In the genomic region with DNA sequence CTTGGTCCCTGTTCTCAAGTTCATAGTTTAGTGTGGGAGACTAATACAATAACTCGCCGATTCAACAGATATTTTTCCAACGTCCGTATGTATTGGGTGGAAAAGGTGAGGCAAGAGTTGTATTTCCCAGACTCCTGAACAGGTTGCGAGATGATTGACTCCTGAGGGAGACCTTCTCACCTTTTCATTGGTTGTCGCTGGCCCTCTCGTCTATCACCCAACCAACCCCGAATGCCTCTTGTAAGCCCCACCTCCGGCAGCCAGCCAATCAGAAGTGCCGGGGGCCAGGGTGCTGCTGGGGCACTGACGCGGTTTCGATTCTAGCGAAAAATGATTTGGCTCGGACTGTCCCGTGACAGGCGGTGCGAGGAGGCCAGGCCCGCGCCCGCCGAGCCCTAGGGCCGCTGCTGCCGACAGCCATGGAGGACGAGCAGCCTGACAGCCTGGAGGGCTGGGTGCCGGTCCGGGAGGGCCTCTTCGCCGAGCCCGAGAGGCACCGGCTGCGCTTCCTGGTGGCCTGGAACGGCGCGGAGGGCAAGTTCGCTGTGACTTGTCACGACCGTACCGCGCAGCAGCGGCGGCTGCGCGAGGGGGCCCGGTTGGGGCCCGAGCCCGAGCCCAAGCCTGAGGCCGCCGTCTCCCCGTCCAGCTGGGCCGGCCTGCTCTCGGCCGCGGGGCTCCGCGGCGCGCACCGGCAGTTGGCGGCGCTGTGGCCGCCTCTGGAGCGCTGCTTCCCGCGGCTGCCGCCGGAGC, we compare ENCODE assay signal across 1 cellular context.
TF ChIP-seq lines count a peak whose summit lies in the region.

A gene with protein sequence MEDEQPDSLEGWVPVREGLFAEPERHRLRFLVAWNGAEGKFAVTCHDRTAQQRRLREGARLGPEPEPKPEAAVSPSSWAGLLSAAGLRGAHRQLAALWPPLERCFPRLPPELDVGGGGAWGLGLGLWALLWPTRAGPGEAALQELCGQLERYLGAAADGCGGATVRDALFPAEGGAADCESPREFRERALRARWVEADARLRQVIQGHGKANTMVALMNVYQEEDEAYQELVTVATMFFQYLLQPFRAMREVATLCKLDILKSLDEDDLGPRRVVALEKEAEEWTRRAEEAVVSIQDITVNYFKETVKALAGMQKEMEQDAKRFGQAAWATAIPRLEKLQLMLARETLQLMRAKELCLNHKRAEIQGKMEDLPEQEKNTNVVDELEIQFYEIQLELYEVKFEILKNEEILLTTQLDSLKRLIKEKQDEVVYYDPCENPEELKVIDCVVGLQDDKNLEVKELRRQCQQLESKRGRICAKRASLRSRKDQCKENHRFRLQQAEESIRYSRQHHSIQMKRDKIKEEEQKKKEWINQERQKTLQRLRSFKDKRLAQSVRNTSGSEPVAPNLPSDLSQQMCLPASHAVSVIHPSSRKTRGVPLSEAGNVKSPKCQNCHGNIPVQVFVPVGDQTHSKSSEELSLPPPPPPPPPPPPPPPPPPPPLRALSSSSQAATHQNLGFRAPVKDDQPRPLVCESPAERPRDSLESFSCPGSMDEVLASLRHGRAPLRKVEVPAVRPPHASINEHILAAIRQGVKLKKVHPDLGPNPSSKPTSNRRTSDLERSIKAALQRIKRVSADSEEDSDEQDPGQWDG (plus strand): TSS at position 321 of the 753 bp plus-strand sequence. CDS start 99 bp downstream, at position 420.

TF ChIP-seq in K562, 482 proteins besides CTCF, POLR2A, EP300 and RAD21 (continued from another document and continues in another):
- TF ChIP-seq, protein P1, sequence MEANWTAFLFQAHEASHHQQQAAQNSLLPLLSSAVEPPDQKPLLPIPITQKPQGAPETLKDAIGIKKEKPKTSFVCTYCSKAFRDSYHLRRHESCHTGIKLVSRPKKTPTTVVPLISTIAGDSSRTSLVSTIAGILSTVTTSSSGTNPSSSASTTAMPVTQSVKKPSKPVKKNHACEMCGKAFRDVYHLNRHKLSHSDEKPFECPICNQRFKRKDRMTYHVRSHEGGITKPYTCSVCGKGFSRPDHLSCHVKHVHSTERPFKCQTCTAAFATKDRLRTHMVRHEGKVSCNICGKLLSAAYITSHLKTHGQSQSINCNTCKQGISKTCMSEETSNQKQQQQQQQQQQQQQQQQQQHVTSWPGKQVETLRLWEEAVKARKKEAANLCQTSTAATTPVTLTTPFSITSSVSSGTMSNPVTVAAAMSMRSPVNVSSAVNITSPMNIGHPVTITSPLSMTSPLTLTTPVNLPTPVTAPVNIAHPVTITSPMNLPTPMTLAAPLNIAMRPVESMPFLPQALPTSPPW (CRISPR knock-in tag; IDR thresholded peaks at IDR 0.05) = no peak
- TF ChIP-seq, protein P2, sequence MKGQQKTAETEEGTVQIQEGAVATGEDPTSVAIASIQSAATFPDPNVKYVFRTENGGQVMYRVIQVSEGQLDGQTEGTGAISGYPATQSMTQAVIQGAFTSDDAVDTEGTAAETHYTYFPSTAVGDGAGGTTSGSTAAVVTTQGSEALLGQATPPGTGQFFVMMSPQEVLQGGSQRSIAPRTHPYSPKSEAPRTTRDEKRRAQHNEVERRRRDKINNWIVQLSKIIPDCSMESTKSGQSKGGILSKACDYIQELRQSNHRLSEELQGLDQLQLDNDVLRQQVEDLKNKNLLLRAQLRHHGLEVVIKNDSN (CRISPR knock-in tag; IDR thresholded peaks at IDR 0.05) = peak; percentile 65
- TF ChIP-seq DNMT1 (IDR thresholded peaks at IDR 0.05) = no peak
- peak in 1 of 2 experiments; percentile 88; a peak in 2 of 4 replicates for TF ChIP-seq RCOR1 (IDR thresholded peaks at IDR 0.05; ENCODE audit: borderline replicate concordance in 1 of 2, low read depth in 2 of 2, low read length in 2 of 2)
- TF ChIP-seq ZNF41 (CRISPR knock-in tag; conservative IDR thresholded peaks at IDR 0.05) = no peak
- TF ChIP-seq, protein P3, sequence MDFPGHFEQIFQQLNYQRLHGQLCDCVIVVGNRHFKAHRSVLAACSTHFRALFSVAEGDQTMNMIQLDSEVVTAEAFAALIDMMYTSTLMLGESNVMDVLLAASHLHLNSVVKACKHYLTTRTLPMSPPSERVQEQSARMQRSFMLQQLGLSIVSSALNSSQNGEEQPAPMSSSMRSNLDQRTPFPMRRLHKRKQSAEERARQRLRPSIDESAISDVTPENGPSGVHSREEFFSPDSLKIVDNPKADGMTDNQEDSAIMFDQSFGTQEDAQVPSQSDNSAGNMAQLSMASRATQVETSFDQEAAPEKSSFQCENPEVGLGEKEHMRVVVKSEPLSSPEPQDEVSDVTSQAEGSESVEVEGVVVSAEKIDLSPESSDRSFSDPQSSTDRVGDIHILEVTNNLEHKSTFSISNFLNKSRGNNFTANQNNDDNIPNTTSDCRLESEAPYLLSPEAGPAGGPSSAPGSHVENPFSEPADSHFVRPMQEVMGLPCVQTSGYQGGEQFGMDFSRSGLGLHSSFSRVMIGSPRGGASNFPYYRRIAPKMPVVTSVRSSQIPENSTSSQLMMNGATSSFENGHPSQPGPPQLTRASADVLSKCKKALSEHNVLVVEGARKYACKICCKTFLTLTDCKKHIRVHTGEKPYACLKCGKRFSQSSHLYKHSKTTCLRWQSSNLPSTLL (IDR thresholded peaks at IDR 0.05) = no peak
- TF ChIP-seq, protein P4, sequence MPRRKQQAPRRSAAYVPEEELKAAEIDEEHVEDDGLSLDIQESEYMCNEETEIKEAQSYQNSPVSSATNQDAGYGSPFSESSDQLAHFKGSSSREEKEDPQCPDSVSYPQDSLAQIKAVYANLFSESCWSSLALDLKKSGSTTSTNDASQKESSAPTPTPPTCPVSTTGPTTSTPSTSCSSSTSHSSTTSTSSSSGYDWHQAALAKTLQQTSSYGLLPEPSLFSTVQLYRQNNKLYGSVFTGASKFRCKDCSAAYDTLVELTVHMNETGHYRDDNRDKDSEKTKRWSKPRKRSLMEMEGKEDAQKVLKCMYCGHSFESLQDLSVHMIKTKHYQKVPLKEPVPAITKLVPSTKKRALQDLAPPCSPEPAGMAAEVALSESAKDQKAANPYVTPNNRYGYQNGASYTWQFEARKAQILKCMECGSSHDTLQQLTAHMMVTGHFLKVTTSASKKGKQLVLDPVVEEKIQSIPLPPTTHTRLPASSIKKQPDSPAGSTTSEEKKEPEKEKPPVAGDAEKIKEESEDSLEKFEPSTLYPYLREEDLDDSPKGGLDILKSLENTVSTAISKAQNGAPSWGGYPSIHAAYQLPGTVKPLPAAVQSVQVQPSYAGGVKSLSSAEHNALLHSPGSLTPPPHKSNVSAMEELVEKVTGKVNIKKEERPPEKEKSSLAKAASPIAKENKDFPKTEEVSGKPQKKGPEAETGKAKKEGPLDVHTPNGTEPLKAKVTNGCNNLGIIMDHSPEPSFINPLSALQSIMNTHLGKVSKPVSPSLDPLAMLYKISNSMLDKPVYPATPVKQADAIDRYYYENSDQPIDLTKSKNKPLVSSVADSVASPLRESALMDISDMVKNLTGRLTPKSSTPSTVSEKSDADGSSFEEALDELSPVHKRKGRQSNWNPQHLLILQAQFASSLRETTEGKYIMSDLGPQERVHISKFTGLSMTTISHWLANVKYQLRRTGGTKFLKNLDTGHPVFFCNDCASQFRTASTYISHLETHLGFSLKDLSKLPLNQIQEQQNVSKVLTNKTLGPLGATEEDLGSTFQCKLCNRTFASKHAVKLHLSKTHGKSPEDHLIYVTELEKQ (CRISPR knock-in tag; IDR thresholded peaks at IDR 0.05) = no peak
- peak; percentile 93 for TF ChIP-seq POLR2G (IDR thresholded peaks at IDR 0.05; ENCODE audit: low read depth, low read length)
- peak in 2 of 3 experiments; percentile 41 to 63 for TF ChIP-seq YY1 (IDR thresholded peaks at IDR 0.05; ENCODE audit: borderline replicate concordance in 1 of 3, control insufficient read depth in 1 of 3, extremely low read depth in 1 of 3, insufficient read depth in 3 of 3, insufficient read length in 1 of 3, insufficient replicate concordance in 2 of 3, low read depth in 1 of 3, low read length in 2 of 3)
- TF ChIP-seq ZFP30 (CRISPR knock-in tag; IDR thresholded peaks at IDR 0.05; ENCODE audit: borderline replicate concordance) = no peak
- TF ChIP-seq, protein P5, sequence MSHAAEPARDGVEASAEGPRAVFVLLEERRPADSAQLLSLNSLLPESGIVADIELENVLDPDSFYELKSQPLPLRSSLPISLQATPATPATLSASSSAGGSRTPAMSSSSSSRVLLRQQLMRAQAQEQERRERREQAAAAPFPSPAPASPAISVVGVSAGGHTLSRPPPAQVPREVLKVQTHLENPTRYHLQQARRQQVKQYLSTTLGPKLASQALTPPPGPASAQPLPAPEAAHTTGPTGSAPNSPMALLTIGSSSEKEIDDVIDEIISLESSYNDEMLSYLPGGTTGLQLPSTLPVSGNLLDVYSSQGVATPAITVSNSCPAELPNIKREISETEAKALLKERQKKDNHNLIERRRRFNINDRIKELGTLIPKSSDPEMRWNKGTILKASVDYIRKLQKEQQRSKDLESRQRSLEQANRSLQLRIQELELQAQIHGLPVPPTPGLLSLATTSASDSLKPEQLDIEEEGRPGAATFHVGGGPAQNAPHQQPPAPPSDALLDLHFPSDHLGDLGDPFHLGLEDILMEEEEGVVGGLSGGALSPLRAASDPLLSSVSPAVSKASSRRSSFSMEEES (CRISPR knock-in tag; IDR thresholded peaks at IDR 0.05) = peak; percentile 66
- TF ChIP-seq, protein P6, sequence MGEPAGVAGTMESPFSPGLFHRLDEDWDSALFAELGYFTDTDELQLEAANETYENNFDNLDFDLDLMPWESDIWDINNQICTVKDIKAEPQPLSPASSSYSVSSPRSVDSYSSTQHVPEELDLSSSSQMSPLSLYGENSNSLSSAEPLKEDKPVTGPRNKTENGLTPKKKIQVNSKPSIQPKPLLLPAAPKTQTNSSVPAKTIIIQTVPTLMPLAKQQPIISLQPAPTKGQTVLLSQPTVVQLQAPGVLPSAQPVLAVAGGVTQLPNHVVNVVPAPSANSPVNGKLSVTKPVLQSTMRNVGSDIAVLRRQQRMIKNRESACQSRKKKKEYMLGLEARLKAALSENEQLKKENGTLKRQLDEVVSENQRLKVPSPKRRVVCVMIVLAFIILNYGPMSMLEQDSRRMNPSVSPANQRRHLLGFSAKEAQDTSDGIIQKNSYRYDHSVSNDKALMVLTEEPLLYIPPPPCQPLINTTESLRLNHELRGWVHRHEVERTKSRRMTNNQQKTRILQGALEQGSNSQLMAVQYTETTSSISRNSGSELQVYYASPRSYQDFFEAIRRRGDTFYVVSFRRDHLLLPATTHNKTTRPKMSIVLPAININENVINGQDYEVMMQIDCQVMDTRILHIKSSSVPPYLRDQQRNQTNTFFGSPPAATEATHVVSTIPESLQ (CRISPR knock-in tag; IDR thresholded peaks at IDR 0.05) = no peak
- TF ChIP-seq ETS2 (tag; IDR thresholded peaks at IDR 0.05; ENCODE audit: borderline replicate concordance, poor library complexity, severe bottlenecking) = no peak
- no peak for TF ChIP-seq HLTF (IDR thresholded peaks at IDR 0.05)
- no peak for TF ChIP-seq RBM14 (IDR thresholded peaks at IDR 0.05; ENCODE audit: borderline replicate concordance, insufficient read depth, low read depth, low read length)
- no peak for TF ChIP-seq ZNF347 (CRISPR knock-in tag; IDR thresholded peaks at IDR 0.05; ENCODE audit: low read depth)
- TF ChIP-seq FOS (IDR thresholded peaks at IDR 0.05; ENCODE audit: extremely low read depth, insufficient read length) = peak; percentile 98
- no peak for TF ChIP-seq HNRNPLL (IDR thresholded peaks at IDR 0.05; ENCODE audit: low read depth, low read length, poor library complexity, severe bottlenecking)
- TF ChIP-seq STAG1 (CRISPR knock-in tag; IDR thresholded peaks at IDR 0.05; ENCODE audit: borderline replicate concordance) = no peak
- no peak for TF ChIP-seq RFX1 (IDR thresholded peaks at IDR 0.05)
- TF ChIP-seq, protein P7, sequence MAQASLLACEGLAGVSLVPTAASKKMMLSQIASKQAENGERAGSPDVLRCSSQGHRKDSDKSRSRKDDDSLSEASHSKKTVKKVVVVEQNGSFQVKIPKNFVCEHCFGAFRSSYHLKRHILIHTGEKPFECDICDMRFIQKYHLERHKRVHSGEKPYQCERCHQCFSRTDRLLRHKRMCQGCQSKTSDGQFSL (CRISPR knock-in tag; IDR thresholded peaks at IDR 0.05) = no peak; the same call in 1 of the 2 replicates
- TF ChIP-seq, protein P7 (tag; IDR thresholded peaks at IDR 0.05) = no peak
- no peak for TF ChIP-seq GTF2F1 (IDR thresholded peaks at IDR 0.05; ENCODE audit: low read depth, low read length)
- TF ChIP-seq U2AF1 (optimal IDR thresholded peaks at IDR 0.05; ENCODE audit: low read depth, low read length) = no peak
- TF ChIP-seq RBM22 (IDR thresholded peaks at IDR 0.05; ENCODE audit: low read depth, low read length, poor library complexity, severe bottlenecking) = no peak
- no peak for TF ChIP-seq EZH2 (IDR thresholded peaks at IDR 0.05; ENCODE audit: borderline replicate concordance, low read depth, low read length)
- TF ChIP-seq ARID2 (IDR thresholded peaks at IDR 0.05) = no peak
- TF ChIP-seq, protein P8, sequence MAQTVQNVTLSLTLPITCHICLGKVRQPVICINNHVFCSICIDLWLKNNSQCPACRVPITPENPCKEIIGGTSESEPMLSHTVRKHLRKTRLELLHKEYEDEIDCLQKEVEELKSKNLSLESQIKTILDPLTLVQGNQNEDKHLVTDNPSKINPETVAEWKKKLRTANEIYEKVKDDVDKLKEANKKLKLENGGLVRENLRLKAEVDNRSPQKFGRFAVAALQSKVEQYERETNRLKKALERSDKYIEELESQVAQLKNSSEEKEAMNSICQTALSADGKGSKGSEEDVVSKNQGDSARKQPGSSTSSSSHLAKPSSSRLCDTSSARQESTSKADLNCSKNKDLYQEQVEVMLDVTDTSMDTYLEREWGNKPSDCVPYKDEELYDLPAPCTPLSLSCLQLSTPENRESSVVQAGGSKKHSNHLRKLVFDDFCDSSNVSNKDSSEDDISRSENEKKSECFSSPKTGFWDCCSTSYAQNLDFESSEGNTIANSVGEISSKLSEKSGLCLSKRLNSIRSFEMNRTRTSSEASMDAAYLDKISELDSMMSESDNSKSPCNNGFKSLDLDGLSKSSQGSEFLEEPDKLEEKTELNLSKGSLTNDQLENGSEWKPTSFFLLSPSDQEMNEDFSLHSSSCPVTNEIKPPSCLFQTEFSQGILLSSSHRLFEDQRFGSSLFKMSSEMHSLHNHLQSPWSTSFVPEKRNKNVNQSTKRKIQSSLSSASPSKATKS (CRISPR knock-in tag; IDR thresholded peaks at IDR 0.05) = no peak
- TF ChIP-seq IFI16 (CRISPR knock-in tag; IDR thresholded peaks at IDR 0.05) = no peak
- TF ChIP-seq MBD2 (IDR thresholded peaks at IDR 0.05; ENCODE audit: borderline replicate concordance, low read depth) = peak; percentile 96
- TF ChIP-seq, protein P9, sequence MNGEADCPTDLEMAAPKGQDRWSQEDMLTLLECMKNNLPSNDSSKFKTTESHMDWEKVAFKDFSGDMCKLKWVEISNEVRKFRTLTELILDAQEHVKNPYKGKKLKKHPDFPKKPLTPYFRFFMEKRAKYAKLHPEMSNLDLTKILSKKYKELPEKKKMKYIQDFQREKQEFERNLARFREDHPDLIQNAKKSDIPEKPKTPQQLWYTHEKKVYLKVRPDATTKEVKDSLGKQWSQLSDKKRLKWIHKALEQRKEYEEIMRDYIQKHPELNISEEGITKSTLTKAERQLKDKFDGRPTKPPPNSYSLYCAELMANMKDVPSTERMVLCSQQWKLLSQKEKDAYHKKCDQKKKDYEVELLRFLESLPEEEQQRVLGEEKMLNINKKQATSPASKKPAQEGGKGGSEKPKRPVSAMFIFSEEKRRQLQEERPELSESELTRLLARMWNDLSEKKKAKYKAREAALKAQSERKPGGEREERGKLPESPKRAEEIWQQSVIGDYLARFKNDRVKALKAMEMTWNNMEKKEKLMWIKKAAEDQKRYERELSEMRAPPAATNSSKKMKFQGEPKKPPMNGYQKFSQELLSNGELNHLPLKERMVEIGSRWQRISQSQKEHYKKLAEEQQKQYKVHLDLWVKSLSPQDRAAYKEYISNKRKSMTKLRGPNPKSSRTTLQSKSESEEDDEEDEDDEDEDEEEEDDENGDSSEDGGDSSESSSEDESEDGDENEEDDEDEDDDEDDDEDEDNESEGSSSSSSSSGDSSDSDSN (IDR thresholded peaks at IDR 0.05; ENCODE audit: borderline replicate concordance in 1 of 2, low read depth in 2 of 2, low read length in 2 of 2) = peak; percentile 60 to 87; a peak in 3 of 4 replicates
- no peak for TF ChIP-seq CBX1 (IDR thresholded peaks at IDR 0.05; ENCODE audit: low read depth)
- no peak for TF ChIP-seq LCOR (CRISPR knock-in tag; IDR thresholded peaks at IDR 0.05)
